Comparison of ENCODE assay signal across 1 cellular context in genomic region chr16:65728652-65729051, GRCh38.
TF ChIP-seq lines count a peak whose summit lies in the region.

No MANE protein-coding gene starts in this region.

TF ChIP-seq in WTC11, 78 proteins besides CTCF, POLR2A, EP300 and RAD21 (continued from another document):
- no peak for TF ChIP-seq ATF2 (CRISPR knock-in tag; IDR thresholded peaks at IDR 0.05; ENCODE audit: borderline replicate concordance, low read depth)
- TF ChIP-seq ZNF425 (CRISPR knock-in tag; conservative IDR thresholded peaks at IDR 0.05), result no peak
- TF ChIP-seq ZNF121 (CRISPR knock-in tag; IDR thresholded peaks at IDR 0.05), result no peak
- no peak for TF ChIP-seq ZNF138 (CRISPR knock-in tag; conservative IDR thresholded peaks at IDR 0.05)
- no peak for TF ChIP-seq ZNF317 (CRISPR knock-in tag; IDR thresholded peaks at IDR 0.05; ENCODE audit: borderline replicate concordance, low read depth)
TF ChIP-seq in WTC11: peak in this region for 0.
